19 cellular contexts compared by ENCODE assay signal in genomic region chr1:226541231-226541630, GRCh38. TPM values are rescaled to one million over a fixed set of nuclear protein-coding genes. Genes with fewer than 3 reads are reported as not detected.
"Had no signal": no experiment of that assay in that cellular context is flagged by ENCODE, and none has a peak within 500 bp of the region (broad histone marks: within the 10 kb centered on the region; RNA-seq: fewer than 3 reads in every experiment).

No MANE protein-coding gene starts in this region.

- H3K27me3 ChIP-seq: tibial nerve, upper lobe of left lung had no signal

- ATAC-seq: naive thymus-derived CD4-positive, alpha-beta T cell; right cardiac atrium; stimulated activated naive B cell treated with anti-CD40 and anti-IgM and Interleukin-4, amounts not matched to agents 10 μg/mL and 1 μg/mL and 100 μg/mL, for 72 hours had no signal

- DNase-seq: effector memory CD4-positive, alpha-beta T cell; esophagus squamous epithelium; hypothalamus; immature natural killer cell; left lung; mesenchymal stem cell; naive thymus-derived CD4-positive, alpha-beta T cell; stimulated activated CD4-positive, alpha-beta T cell treated with anti-CD3 and anti-CD28 coated beads, Interleukin-15, amount 100 ng/mL, for 24 hours; stimulated activated CD4-positive, alpha-beta T cell treated with anti-CD3 and anti-CD28 coated beads, Interleukin-2, amount 100 ng/mL, for 48 hours; stimulated activated naive B cell treated with anti-CD40 and anti-IgM and Interleukin-4, amounts not matched to agents 10 μg/mL and 1 μg/mL and 100 μg/mL, for 72 hours; upper lobe of left lung had no signal

- H3K27ac ChIP-seq: coronary artery, left lung, neural progenitor cell, prostate gland, thoracic aorta, tibial nerve, upper lobe of left lung had no signal

- H3K4me2 ChIP-seq: neural progenitor cell had no signal

- H3K4me1 ChIP-seq: neural progenitor cell, prostate gland had no signal

- H3K9ac ChIP-seq: neural progenitor cell had no signal

- H3K9me3 ChIP-seq: esophagus squamous epithelium, left lung, mucosa of descending colon, prostate gland, thoracic aorta, tibial nerve, upper lobe of left lung had no signal

- H3K36me3 ChIP-seq: esophagus squamous epithelium, left lung, neural progenitor cell, prostate gland, thoracic aorta, tibial nerve, upper lobe of left lung had no signal

- H3K4me3 ChIP-seq: coronary artery, esophagus squamous epithelium, left lung, mucosa of descending colon, neural progenitor cell, prostate gland, thoracic aorta, tibial nerve, upper lobe of left lung had no signal

- H2AFZ ChIP-seq: neural progenitor cell had no signal

RNA-seq across cellular contexts. Expression of gene STUM, which starts 7.3 kb away (rescaled TPM):
- total RNA-seq: endothelial cell of umbilical vein; naive thymus-derived CD4-positive, alpha-beta T cell had no signal
- polyA plus RNA-seq: endothelial cell of umbilical vein; immature natural killer cell; naive thymus-derived CD4-positive, alpha-beta T cell had no signal
